ENCODE assay signal across 24 cellular contexts in the genomic region with DNA sequence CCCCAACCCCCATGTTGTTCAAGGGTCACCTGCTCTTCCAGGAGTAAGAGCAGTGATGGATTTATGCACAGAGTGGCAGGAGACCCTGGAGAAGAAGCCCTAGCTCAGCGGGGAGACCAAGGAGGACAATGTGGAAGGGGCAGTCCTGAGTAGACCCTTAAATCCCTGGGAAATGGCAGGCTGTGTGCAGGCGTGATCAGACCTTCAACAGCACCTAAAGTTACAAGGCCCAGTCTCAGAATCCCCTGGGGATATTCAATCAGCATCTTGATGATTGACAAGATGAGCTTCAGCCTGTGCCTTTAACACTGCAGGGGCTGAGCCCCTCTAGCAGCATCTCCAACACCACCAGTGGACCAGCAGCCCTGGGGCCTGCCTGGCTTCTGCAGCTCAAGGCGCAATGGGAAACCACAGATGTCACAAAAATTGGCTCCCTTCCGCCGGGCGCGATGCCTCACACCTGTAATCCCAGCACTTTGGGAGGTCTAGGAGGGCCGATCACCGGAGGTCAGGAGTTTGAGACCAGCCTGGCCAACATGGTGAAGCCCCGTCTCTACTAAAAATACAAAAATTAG.
"Had no signal": no experiment of that assay in that cellular context is flagged by ENCODE, and none has a peak within 500 bp of the region (broad histone marks: within the 10 kb centered on the region; RNA-seq: fewer than 3 reads in every experiment).

No MANE protein-coding gene starts in this region.

- H3K4me3 ChIP-seq: colonic mucosa, heart right ventricle, spleen, testis, transverse colon had no signal

- H3K36me3 ChIP-seq: colonic mucosa, heart right ventricle, spleen, transverse colon, WERI-Rb-1 had no signal

- DNase-seq: activated CD4-positive, alpha-beta T cell treated with anti-CD3 and anti-CD28 coated beads for 48 hours; activated CD4-positive, alpha-beta T cell treated with anti-CD3 and anti-CD28 coated beads, Interleukin-2, amount 50 U/mL, for 48 hours; activated CD8-positive, alpha-beta memory T cell treated with anti-CD3 and anti-CD28 coated beads for 24 hours; activated gamma-delta T cell; activated naive CD4-positive, alpha-beta T cell treated with anti-CD3 and anti-CD28 coated beads, Interleukin-2, amount 10 ng/mL, durations not matched to agents 7 days and 5 days; activated naive CD8-positive, alpha-beta T cell treated with anti-CD3 and anti-CD28 coated beads, Interleukin-2, amount 10 ng/mL, durations not matched to agents 7 days and 5 days; amniotic stem cell; colonic mucosa; effector memory CD8-positive, alpha-beta T cell; foreskin keratinocyte; heart right ventricle; left cardiac atrium; left ventricle myocardium superior; naive B cell; right cardiac atrium; spleen; stimulated activated naive CD4-positive, alpha-beta T cell; T-helper 17 cell; T1000; testis; transverse colon; WERI-Rb-1 had no signal

- H3K27ac ChIP-seq: colonic mucosa, foreskin keratinocyte, spleen, testis, transverse colon, WERI-Rb-1 had no signal

- H3K9me3 ChIP-seq: colonic mucosa, heart right ventricle, spleen, testis, transverse colon had no signal

- ATAC-seq: activated CD4-positive, CD25-positive, alpha-beta regulatory T cell treated with anti-CD3 and anti-CD28 coated beads, Interleukin-2, amount 50 U/mL, for 24 hours; effector memory CD8-positive, alpha-beta T cell; heart right ventricle; left cardiac atrium; left ventricle myocardium superior; right cardiac atrium; SK-N-SH treated with all-trans-retinoic acid at 6 μM for 48 hours; T-helper 17 cell had no signal

- H3K27me3 ChIP-seq: colonic mucosa, foreskin keratinocyte, heart right ventricle, spleen, testis, transverse colon had no signal
